Comparison of ENCODE assay signal across 1 cellular context in the genomic region with DNA sequence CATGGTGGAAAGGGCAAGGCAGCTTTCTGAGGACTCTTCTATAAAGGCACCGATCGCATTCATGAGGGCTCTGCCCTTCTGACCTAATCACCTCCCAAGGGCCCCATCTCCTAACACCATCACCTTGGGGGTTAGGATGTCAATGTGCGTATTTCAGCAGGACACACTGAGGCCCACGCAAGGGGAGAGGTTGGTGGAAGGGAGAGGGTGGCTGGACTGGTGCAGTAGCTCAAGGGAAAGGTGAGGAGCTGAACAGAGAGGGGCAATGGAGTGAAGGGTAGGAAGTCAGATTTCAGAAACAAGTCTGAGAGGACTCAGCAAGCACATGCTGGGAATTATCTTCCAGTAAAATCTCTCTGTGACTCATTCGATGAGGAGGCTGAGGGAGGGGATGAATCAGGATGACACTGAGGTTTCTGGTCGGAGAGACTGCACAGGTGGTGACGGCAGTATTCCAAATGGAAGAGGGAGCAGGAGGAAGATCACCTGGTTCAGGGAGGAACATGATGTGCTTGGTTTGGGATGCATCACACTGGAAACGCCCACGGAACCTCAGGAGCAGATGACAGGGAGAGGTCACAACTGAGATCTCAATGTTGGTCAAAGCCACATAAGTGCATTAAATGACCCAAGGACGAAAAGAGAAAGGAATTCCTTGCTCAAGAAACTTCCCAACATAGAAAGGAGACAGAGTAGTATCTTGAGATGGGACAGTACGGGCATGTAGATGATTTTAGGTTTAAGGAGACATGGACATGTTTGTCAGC.
TF ChIP-seq lines count a peak whose summit lies in the region.

No MANE protein-coding gene starts in this region.

TF ChIP-seq in GM23338, 12 proteins besides CTCF, POLR2A, EP300 and RAD21 (continued from another document):
- no peak for TF ChIP-seq ZNF462 (CRISPR knock-in tag; IDR thresholded peaks at IDR 0.05)
